1 cellular context compared by ENCODE assay signal in genomic region chr17:58232707-58233156, GRCh38.
TF ChIP-seq lines count a peak whose summit lies in the region.

No MANE protein-coding gene starts in this region.

TF ChIP-seq in GM12878, 131 proteins besides CTCF, POLR2A, EP300 and RAD21 (continued from another document):
- no peak for TF ChIP-seq ZBTB4 (CRISPR knock-in tag; IDR thresholded peaks at IDR 0.05)
- TF ChIP-seq ZBTB33 (IDR thresholded peaks at IDR 0.05): no peak
- no peak for TF ChIP-seq ZBTB11 (CRISPR knock-in tag; IDR thresholded peaks at IDR 0.05)
- no peak for TF ChIP-seq CHD1 (IDR thresholded peaks at IDR 0.05; ENCODE audit: low read depth, low read length)
- TF ChIP-seq MLLT1 (IDR thresholded peaks at IDR 0.05): peak; percentile 38; the same call in 1 of the 2 replicates
- no peak; the same call in none of the 2 replicates for TF ChIP-seq HDGF (IDR thresholded peaks at IDR 0.05)
